1 cellular context compared by ENCODE assay signal in the genomic region with DNA sequence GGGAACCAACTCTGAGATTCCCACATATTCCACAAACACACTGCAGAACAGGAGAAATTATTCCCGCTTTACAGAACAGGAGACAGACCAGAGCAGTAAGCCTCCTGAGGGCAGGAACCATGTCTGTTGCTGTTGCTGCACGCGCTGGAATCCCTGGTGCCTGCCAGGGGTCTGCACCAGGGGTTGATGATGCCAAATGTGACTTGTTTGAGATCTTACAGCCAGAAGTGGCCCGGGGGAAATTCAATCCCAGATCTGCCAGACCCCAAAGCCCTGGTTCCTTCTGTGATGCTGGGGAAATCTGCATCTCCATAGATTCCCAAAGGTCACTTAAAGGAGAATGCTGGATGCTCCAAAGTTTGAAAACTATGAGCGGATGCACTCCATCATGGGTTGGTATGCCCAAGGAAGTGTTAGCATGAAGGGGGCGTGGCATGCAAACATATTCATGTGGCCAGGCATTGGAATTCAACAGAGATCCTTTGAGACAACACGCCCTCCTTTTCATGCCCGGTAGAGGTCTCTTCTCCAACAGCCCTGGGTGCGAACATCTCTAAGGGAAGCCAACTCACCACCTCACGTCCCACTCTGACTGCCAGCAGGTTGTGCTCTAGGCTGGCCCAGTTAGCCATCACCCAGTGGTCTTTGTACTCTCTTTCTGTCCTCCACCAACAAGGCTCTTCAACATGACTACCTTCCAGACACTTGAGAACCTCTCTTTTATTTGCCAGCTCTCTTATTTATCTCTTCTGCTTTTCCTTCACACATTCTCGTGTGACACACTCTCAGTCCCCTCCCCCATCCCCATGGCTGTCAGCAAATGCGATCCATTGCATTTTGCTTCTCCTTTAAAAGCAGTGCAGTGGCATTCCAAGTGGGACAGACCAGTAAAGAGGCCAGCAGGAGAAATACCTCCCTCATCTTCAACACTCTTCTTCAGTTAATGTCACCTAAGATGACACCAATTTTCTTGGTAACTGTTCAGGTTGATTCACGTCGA.
TF ChIP-seq lines count a peak whose summit lies in the region.

No MANE protein-coding gene starts in this region.

TF ChIP-seq in H1, 55 proteins besides CTCF, POLR2A, EP300 and RAD21:
- TF ChIP-seq HDAC2 (IDR thresholded peaks at IDR 0.05; ENCODE audit: borderline replicate concordance in 1 of 2, low read depth in 2 of 2, low read length in 2 of 2), result no peak
- TF ChIP-seq CTBP2 (IDR thresholded peaks at IDR 0.05; ENCODE audit: borderline replicate concordance, insufficient read depth, insufficient read length, low read length), result no peak
- TF ChIP-seq KDM5A (IDR thresholded peaks at IDR 0.05; ENCODE audit: low read length), result no peak
- TF ChIP-seq POU5F1 (IDR thresholded peaks at IDR 0.05; ENCODE audit: low read depth, low read length), result no peak
- TF ChIP-seq FOSL1 (IDR thresholded peaks at IDR 0.05; ENCODE audit: insufficient read depth, low read depth, low read length), result no peak
- no peak for TF ChIP-seq YY1 (IDR thresholded peaks at IDR 0.05; ENCODE audit: low read depth, low read length)
- no peak for TF ChIP-seq MAFK (IDR thresholded peaks at IDR 0.05; ENCODE audit: low read depth, low read length)
- no peak for TF ChIP-seq ATF2 (IDR thresholded peaks at IDR 0.05; ENCODE audit: low read length)
- no peak for TF ChIP-seq KDM4A (IDR thresholded peaks at IDR 0.05; ENCODE audit: low read depth, low read length, severe bottlenecking)
- TF ChIP-seq POLR2AphosphoS5 (IDR thresholded peaks at IDR 0.05; ENCODE audit: low read depth, low read length), result no peak
- no peak for TF ChIP-seq SUZ12 (IDR thresholded peaks at IDR 0.05; ENCODE audit: low read length)
- no peak for TF ChIP-seq NRF1 (IDR thresholded peaks at IDR 0.05; ENCODE audit: low read depth, low read length)
- TF ChIP-seq HDAC6 (IDR thresholded peaks at IDR 0.05; ENCODE audit: low read depth, low read length), result no peak
- no peak for TF ChIP-seq EZH2 (IDR thresholded peaks at IDR 0.05; ENCODE audit: low read depth, low read length, severe bottlenecking)
- TF ChIP-seq SIX5 (IDR thresholded peaks at IDR 0.05; ENCODE audit: low read depth, low read length), result no peak
- no peak for TF ChIP-seq ATF3 (IDR thresholded peaks at IDR 0.05; ENCODE audit: insufficient read depth, low read depth, low read length)
- TF ChIP-seq, protein P1, sequence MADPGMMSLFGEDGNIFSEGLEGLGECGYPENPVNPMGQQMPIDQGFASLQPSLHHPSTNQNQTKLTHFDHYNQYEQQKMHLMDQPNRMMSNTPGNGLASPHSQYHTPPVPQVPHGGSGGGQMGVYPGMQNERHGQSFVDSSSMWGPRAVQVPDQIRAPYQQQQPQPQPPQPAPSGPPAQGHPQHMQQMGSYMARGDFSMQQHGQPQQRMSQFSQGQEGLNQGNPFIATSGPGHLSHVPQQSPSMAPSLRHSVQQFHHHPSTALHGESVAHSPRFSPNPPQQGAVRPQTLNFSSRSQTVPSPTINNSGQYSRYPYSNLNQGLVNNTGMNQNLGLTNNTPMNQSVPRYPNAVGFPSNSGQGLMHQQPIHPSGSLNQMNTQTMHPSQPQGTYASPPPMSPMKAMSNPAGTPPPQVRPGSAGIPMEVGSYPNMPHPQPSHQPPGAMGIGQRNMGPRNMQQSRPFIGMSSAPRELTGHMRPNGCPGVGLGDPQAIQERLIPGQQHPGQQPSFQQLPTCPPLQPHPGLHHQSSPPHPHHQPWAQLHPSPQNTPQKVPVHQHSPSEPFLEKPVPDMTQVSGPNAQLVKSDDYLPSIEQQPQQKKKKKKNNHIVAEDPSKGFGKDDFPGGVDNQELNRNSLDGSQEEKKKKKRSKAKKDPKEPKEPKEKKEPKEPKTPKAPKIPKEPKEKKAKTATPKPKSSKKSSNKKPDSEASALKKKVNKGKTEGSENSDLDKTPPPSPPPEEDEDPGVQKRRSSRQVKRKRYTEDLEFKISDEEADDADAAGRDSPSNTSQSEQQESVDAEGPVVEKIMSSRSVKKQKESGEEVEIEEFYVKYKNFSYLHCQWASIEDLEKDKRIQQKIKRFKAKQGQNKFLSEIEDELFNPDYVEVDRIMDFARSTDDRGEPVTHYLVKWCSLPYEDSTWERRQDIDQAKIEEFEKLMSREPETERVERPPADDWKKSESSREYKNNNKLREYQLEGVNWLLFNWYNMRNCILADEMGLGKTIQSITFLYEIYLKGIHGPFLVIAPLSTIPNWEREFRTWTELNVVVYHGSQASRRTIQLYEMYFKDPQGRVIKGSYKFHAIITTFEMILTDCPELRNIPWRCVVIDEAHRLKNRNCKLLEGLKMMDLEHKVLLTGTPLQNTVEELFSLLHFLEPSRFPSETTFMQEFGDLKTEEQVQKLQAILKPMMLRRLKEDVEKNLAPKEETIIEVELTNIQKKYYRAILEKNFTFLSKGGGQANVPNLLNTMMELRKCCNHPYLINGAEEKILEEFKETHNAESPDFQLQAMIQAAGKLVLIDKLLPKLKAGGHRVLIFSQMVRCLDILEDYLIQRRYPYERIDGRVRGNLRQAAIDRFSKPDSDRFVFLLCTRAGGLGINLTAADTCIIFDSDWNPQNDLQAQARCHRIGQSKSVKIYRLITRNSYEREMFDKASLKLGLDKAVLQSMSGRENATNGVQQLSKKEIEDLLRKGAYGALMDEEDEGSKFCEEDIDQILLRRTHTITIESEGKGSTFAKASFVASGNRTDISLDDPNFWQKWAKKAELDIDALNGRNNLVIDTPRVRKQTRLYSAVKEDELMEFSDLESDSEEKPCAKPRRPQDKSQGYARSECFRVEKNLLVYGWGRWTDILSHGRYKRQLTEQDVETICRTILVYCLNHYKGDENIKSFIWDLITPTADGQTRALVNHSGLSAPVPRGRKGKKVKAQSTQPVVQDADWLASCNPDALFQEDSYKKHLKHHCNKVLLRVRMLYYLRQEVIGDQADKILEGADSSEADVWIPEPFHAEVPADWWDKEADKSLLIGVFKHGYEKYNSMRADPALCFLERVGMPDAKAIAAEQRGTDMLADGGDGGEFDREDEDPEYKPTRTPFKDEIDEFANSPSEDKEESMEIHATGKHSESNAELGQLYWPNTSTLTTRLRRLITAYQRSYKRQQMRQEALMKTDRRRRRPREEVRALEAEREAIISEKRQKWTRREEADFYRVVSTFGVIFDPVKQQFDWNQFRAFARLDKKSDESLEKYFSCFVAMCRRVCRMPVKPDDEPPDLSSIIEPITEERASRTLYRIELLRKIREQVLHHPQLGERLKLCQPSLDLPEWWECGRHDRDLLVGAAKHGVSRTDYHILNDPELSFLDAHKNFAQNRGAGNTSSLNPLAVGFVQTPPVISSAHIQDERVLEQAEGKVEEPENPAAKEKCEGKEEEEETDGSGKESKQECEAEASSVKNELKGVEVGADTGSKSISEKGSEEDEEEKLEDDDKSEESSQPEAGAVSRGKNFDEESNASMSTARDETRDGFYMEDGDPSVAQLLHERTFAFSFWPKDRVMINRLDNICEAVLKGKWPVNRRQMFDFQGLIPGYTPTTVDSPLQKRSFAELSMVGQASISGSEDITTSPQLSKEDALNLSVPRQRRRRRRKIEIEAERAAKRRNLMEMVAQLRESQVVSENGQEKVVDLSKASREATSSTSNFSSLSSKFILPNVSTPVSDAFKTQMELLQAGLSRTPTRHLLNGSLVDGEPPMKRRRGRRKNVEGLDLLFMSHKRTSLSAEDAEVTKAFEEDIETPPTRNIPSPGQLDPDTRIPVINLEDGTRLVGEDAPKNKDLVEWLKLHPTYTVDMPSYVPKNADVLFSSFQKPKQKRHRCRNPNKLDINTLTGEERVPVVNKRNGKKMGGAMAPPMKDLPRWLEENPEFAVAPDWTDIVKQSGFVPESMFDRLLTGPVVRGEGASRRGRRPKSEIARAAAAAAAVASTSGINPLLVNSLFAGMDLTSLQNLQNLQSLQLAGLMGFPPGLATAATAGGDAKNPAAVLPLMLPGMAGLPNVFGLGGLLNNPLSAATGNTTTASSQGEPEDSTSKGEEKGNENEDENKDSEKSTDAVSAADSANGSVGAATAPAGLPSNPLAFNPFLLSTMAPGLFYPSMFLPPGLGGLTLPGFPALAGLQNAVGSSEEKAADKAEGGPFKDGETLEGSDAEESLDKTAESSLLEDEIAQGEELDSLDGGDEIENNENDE (IDR thresholded peaks at IDR 0.05; ENCODE audit: insufficient replicate concordance, low read length), result no peak
- no peak for TF ChIP-seq RBBP5 (IDR thresholded peaks at IDR 0.05; ENCODE audit: borderline replicate concordance, low read depth, low read length)
